In the genomic region with DNA sequence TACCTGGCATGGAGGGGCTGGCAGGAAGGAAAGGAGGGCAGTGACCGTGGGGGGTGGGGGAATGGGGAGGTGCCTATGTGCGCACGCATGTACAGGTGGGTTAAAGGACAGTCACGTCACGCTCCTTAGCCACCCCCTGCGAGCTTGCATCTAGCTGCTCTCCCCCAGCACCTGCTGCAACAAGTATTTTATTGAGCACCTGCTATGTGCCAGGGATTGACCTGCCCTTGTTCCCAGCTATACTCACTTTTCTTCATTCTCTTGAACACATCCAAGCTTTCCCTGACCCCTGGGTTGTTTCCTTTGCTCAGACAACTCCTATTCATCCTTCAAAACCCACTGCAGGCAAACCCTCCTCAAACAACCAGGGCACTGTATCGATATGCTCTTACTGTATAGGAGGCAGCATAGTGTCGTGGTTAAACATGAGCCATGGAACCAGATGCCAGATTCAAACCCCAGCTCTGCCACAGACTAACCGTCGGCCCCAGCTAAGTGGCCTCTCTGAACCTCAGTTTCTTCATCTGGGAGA, we compare ENCODE assay signal across 19 cellular contexts.
DNase-seq lines count a peak whose midpoint lies in the region; ATAC-seq and TF ChIP-seq lines count a peak whose summit lies in the region.
"Had no signal": no experiment of that assay in that cellular context is flagged by ENCODE, and none has a peak within 500 bp of the region (broad histone marks: within the 10 kb centered on the region; RNA-seq: fewer than 3 reads in every experiment).

No MANE protein-coding gene starts in this region.

- no peak for TF ChIP-seq RAD21 in SK-N-SH (IDR thresholded peaks at IDR 0.05; ENCODE audit: low read length)
- no peak for TF ChIP-seq RAD21 in neural cell (conservative IDR thresholded peaks at IDR 0.05)

- H3K4me3 ChIP-seq in SK-N-SH (ENCODE audit: low read depth in 2 of 2, low read length in 1 of 2) (no peak overlapping the region), SJCRH30 (no peak overlapping the region), neural cell (ENCODE audit: low read length) (no peak overlapping the region)
- H3K4me3 ChIP-seq: GM23248 had no signal

- no peaks in the 10 kb centered on the region for H3K9me2 ChIP-seq in SK-N-SH
- no peaks in the 10 kb centered on the region for H3K9me2 ChIP-seq in neural cell (ENCODE audit: insufficient read depth, low read length)

- DNase-seq in SK-N-SH, result no peak
- no peak for DNase-seq in SJCRH30
- no peak for DNase-seq in superior temporal gyrus (ENCODE audit: extremely low spot score)
- DNase-seq: AML-193; Caco-2; CD4-positive, CD25-positive, alpha-beta regulatory T cell; CD8-positive, alpha-beta T cell; DMS153; DND-41; GM23248; H7; HCEC 1CT had no signal

- POLR2A ChIA-PET in SK-N-SH (lab: Yijun Ruan, JAX), result no interaction called here

- H3K4me1 ChIP-seq in SK-N-SH (ENCODE audit: control insufficient read depth in 1 of 2, insufficient read depth in 2 of 2, low read depth in 1 of 2, low read length in 1 of 2) (peaks cover 0 to 73% of the 10 kb centered on the region in 2 experiments; a peak in 2 of 4 replicates), SJCRH30 (no peaks in the 10 kb centered on the region; the same call in 1 of the 2 replicates)
- H3K4me1 ChIP-seq: Caco-2 had no signal

- 92% methylated on average over 5 of the region's 10 CpGs for WGBS in SK-N-SH (ENCODE audit: low lambda C conversion rate)

- TF ChIP-seq CTCF in SK-N-SH (IDR thresholded peaks at IDR 0.05) (no peak), neural cell (IDR thresholded peaks at IDR 0.05; ENCODE audit: poor library complexity, severe bottlenecking) (no peak)

- H3F3A ChIP-seq in SK-N-SH (replicated peaks; ENCODE audit: insufficient read depth) (peaks cover 5% of the 10 kb centered on the region), neural cell (ENCODE audit: insufficient read depth, low read length, poor library complexity, severe bottlenecking) (peaks cover 3% of the 10 kb centered on the region)

- CTCF ChIA-PET in SK-N-SH (lab: Yijun Ruan, JAX), result interaction anchor here (1.0 to 13.0 kb wide), 5 partner anchors 9 to 153 kb away, joined by 3 to 180 read pairs (median 8); no protein-coding TSS in a partner anchor

- H3K79me2 ChIP-seq in SK-N-SH (ENCODE audit: insufficient read depth) (no peaks in the 10 kb centered on the region), neural cell (replicated peaks; ENCODE audit: insufficient read depth, low read length) (no peaks in the 10 kb centered on the region)

- ATAC-seq in SK-N-SH treated with all-trans-retinoic acid at 6 μM for 48 hours (no peak), HG03025 (IDR thresholded peaks at IDR 0.05; ENCODE audit: low FRiP score, unreplicated experiment) (no peak), HG03108 (IDR thresholded peaks at IDR 0.05; ENCODE audit: unreplicated experiment) (no peak)
- ATAC-seq: CD8-positive, alpha-beta T cell had no signal

- H3K27ac ChIP-seq in SK-N-SH (ENCODE audit: low read depth in 2 of 2, low read length in 1 of 2), result peak overlapping the region in 1 of 2 experiments; percentile 100; a peak in 2 of 4 replicates
- peak overlapping the region; percentile 17; the same call in 1 of the 2 replicates for H3K27ac ChIP-seq in SJCRH30
- peak overlapping the region; percentile 28 for H3K27ac ChIP-seq in neural cell (ENCODE audit: low read length)
- H3K27ac ChIP-seq: 22Rv1, C4-2B, GM23248 had no signal

- no peak overlapping the region for H2AFZ ChIP-seq in SK-N-SH (ENCODE audit: low read depth)
- H2AFZ ChIP-seq in neural cell (ENCODE audit: low read depth, low read length), result no peak overlapping the region
- H2AFZ ChIP-seq: GM23248 had no signal

- no peak overlapping the region for H3K4me2 ChIP-seq in SK-N-SH
- H3K4me2 ChIP-seq in neural cell (ENCODE audit: low read length), result no peak overlapping the region

- H3K9ac ChIP-seq in SK-N-SH (no peak overlapping the region), neural cell (ENCODE audit: low read length) (no peak overlapping the region)
- H3K9ac ChIP-seq: GM23248 had no signal

- H3K9me3 ChIP-seq in SK-N-SH (no peaks in the 10 kb centered on the region), SJCRH30 (replicated peaks) (no peaks in the 10 kb centered on the region), neural cell (ENCODE audit: low read length) (no peaks in the 10 kb centered on the region)
- H3K9me3 ChIP-seq: BE2C, Caco-2 had no signal

- TF ChIP-seq EP300 in SK-N-SH (IDR thresholded peaks at IDR 0.05; ENCODE audit: borderline replicate concordance in 1 of 2, low read depth in 1 of 2, low read length in 1 of 2) (no peak), neural cell (conservative IDR thresholded peaks at IDR 0.05; ENCODE audit: poor library complexity, severe bottlenecking) (no peak)

- H4K20me1 ChIP-seq in SK-N-SH (ENCODE audit: insufficient read depth) (0 out of 2 replicates have a peak, but pooled peaks cover 7% of the 10 kb centered on the region), neural cell (ENCODE audit: insufficient read depth) (no peaks in the 10 kb centered on the region)

- H3K27me3 ChIP-seq in SK-N-SH (ENCODE audit: insufficient read depth) (no peaks in the 10 kb centered on the region), SJCRH30 (no peaks in the 10 kb centered on the region), neural cell (ENCODE audit: insufficient read depth, low read depth, low read length) (no peaks in the 10 kb centered on the region)
- H3K27me3 ChIP-seq: BE2C had no signal

- H3K36me3 ChIP-seq in SK-N-SH (replicated peaks in 1 of 2; ENCODE audit: control insufficient read depth in 1 of 2, insufficient read depth in 2 of 2, low read length in 1 of 2) (no peaks in the 10 kb centered on the region), SJCRH30 (no peaks in the 10 kb centered on the region), neural cell (ENCODE audit: insufficient read depth, low read length) (no peaks in the 10 kb centered on the region)
- H3K36me3 ChIP-seq: BE2C had no signal

TF ChIP-seq in SK-N-SH treated with all-trans-retinoic acid at 6 μM for 48 hours, 23 proteins besides CTCF, POLR2A, EP300 and RAD21:
- TF ChIP-seq RARB (CRISPR knock-in tag; IDR thresholded peaks at IDR 0.05) (no peak), ARNTL (CRISPR knock-in tag; IDR thresholded peaks at IDR 0.05; ENCODE audit: borderline replicate concordance, low read depth) (no peak), PPARA (CRISPR knock-in tag; IDR thresholded peaks at IDR 0.05; ENCODE audit: borderline replicate concordance) (no peak), ZFP3 (CRISPR knock-in tag; IDR thresholded peaks at IDR 0.05) (peak; percentile 99)

TF ChIP-seq in SK-N-SH, 30 proteins besides CTCF, POLR2A, EP300 and RAD21 (continues in another document):
- TF ChIP-seq NRF1 (IDR thresholded peaks at IDR 0.05; ENCODE audit: low read depth, low read length), result no peak
- TF ChIP-seq MEF2A (IDR thresholded peaks at IDR 0.05; ENCODE audit: borderline replicate concordance, low read depth), result no peak
- TF ChIP-seq EZH2phosphoT487 (IDR thresholded peaks at IDR 0.05; ENCODE audit: borderline replicate concordance, low read depth), result no peak
- no peak for TF ChIP-seq ZBTB33 (IDR thresholded peaks at IDR 0.05; ENCODE audit: borderline replicate concordance, low read depth)

TF ChIP-seq in neural cell, 6 proteins besides CTCF, POLR2A, EP300 and RAD21:
- TF ChIP-seq, protein P1, sequence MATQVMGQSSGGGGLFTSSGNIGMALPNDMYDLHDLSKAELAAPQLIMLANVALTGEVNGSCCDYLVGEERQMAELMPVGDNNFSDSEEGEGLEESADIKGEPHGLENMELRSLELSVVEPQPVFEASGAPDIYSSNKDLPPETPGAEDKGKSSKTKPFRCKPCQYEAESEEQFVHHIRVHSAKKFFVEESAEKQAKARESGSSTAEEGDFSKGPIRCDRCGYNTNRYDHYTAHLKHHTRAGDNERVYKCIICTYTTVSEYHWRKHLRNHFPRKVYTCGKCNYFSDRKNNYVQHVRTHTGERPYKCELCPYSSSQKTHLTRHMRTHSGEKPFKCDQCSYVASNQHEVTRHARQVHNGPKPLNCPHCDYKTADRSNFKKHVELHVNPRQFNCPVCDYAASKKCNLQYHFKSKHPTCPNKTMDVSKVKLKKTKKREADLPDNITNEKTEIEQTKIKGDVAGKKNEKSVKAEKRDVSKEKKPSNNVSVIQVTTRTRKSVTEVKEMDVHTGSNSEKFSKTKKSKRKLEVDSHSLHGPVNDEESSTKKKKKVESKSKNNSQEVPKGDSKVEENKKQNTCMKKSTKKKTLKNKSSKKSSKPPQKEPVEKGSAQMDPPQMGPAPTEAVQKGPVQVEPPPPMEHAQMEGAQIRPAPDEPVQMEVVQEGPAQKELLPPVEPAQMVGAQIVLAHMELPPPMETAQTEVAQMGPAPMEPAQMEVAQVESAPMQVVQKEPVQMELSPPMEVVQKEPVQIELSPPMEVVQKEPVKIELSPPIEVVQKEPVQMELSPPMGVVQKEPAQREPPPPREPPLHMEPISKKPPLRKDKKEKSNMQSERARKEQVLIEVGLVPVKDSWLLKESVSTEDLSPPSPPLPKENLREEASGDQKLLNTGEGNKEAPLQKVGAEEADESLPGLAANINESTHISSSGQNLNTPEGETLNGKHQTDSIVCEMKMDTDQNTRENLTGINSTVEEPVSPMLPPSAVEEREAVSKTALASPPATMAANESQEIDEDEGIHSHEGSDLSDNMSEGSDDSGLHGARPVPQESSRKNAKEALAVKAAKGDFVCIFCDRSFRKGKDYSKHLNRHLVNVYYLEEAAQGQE (IDR thresholded peaks at IDR 0.05; ENCODE audit: borderline replicate concordance), result no peak
